In the genomic region with DNA sequence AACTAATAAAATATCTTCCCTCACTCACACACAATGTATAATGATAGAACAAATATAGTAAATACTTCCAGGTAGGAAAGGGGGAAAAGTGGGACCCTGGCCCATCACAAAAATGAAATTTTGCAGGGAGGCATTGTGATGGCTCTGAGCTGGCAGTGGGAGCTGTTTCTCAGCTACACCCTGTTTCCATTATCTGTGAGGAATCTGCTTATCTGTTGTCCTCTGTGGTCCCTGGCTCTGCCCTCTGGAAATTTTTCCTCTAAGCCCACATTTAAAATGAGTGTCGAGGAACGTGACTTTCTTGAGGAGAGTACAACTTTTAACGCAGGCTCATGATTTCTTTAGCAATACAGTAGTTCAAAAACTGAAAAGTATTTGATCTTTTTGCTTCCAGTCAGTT, we compare ENCODE assay signal across 1 cellular context.
A peak's percentile ranks its signal among the peaks of the same experiment; 100 is the strongest.
TF ChIP-seq lines count a peak whose summit lies in the region.

No MANE protein-coding gene starts in this region.

TF ChIP-seq in K562, 482 proteins besides CTCF, POLR2A, EP300 and RAD21 (continued from another document):
- TF ChIP-seq ZBTB1 (CRISPR knock-in tag; IDR thresholded peaks at IDR 0.05; ENCODE audit: borderline replicate concordance, low read depth) (no peak), ELF1 (tag; IDR thresholded peaks at IDR 0.05) (no peak), LEF1 (IDR thresholded peaks at IDR 0.05) (0 out of 2 replicates have a peak, but pooled peaks have one; percentile 16), PTBP1 (IDR thresholded peaks at IDR 0.05; ENCODE audit: low read depth, low read length) (no peak), BHLHE40 (IDR thresholded peaks at IDR 0.05; ENCODE audit: low read length) (peak; percentile 18; the same call in 1 of the 2 replicates), ARID1B (IDR thresholded peaks at IDR 0.05) (peak; percentile 23; the same call in 1 of the 2 replicates), HLTF (IDR thresholded peaks at IDR 0.05) (no peak), ZNF583 (CRISPR knock-in tag; IDR thresholded peaks at IDR 0.05) (no peak), ZNF444 (CRISPR knock-in tag; IDR thresholded peaks at IDR 0.05) (no peak), STAG1 (CRISPR knock-in tag; IDR thresholded peaks at IDR 0.05; ENCODE audit: borderline replicate concordance) (no peak), ESRRA (IDR thresholded peaks at IDR 0.05; ENCODE audit: borderline replicate concordance, low read depth) (0 out of 2 replicates have a peak, but pooled peaks have one; percentile 61), MYNN (IDR thresholded peaks at IDR 0.05) (no peak), MYNN (CRISPR knock-in tag; IDR thresholded peaks at IDR 0.05) (no peak), MEF2A (IDR thresholded peaks at IDR 0.05; ENCODE audit: control insufficient read depth, low read depth, low read length) (no peak), ZBTB17 (CRISPR knock-in tag; IDR thresholded peaks at IDR 0.05) (peak; percentile 43; the same call in 1 of the 2 replicates), CHCHD3 (CRISPR knock-in tag; IDR thresholded peaks at IDR 0.05) (no peak), LARP7 (IDR thresholded peaks at IDR 0.05) (no peak)
- TF ChIP-seq, protein P1, sequence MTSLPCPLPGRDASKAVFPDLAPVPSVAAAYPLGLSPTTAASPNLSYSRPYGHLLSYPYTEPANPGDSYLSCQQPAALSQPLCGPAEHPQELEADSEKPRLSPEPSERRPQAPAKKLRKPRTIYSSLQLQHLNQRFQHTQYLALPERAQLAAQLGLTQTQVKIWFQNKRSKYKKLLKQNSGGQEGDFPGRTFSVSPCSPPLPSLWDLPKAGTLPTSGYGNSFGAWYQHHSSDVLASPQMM (CRISPR knock-in tag; IDR thresholded peaks at IDR 0.05), result no peak
- TF ChIP-seq, protein P2, sequence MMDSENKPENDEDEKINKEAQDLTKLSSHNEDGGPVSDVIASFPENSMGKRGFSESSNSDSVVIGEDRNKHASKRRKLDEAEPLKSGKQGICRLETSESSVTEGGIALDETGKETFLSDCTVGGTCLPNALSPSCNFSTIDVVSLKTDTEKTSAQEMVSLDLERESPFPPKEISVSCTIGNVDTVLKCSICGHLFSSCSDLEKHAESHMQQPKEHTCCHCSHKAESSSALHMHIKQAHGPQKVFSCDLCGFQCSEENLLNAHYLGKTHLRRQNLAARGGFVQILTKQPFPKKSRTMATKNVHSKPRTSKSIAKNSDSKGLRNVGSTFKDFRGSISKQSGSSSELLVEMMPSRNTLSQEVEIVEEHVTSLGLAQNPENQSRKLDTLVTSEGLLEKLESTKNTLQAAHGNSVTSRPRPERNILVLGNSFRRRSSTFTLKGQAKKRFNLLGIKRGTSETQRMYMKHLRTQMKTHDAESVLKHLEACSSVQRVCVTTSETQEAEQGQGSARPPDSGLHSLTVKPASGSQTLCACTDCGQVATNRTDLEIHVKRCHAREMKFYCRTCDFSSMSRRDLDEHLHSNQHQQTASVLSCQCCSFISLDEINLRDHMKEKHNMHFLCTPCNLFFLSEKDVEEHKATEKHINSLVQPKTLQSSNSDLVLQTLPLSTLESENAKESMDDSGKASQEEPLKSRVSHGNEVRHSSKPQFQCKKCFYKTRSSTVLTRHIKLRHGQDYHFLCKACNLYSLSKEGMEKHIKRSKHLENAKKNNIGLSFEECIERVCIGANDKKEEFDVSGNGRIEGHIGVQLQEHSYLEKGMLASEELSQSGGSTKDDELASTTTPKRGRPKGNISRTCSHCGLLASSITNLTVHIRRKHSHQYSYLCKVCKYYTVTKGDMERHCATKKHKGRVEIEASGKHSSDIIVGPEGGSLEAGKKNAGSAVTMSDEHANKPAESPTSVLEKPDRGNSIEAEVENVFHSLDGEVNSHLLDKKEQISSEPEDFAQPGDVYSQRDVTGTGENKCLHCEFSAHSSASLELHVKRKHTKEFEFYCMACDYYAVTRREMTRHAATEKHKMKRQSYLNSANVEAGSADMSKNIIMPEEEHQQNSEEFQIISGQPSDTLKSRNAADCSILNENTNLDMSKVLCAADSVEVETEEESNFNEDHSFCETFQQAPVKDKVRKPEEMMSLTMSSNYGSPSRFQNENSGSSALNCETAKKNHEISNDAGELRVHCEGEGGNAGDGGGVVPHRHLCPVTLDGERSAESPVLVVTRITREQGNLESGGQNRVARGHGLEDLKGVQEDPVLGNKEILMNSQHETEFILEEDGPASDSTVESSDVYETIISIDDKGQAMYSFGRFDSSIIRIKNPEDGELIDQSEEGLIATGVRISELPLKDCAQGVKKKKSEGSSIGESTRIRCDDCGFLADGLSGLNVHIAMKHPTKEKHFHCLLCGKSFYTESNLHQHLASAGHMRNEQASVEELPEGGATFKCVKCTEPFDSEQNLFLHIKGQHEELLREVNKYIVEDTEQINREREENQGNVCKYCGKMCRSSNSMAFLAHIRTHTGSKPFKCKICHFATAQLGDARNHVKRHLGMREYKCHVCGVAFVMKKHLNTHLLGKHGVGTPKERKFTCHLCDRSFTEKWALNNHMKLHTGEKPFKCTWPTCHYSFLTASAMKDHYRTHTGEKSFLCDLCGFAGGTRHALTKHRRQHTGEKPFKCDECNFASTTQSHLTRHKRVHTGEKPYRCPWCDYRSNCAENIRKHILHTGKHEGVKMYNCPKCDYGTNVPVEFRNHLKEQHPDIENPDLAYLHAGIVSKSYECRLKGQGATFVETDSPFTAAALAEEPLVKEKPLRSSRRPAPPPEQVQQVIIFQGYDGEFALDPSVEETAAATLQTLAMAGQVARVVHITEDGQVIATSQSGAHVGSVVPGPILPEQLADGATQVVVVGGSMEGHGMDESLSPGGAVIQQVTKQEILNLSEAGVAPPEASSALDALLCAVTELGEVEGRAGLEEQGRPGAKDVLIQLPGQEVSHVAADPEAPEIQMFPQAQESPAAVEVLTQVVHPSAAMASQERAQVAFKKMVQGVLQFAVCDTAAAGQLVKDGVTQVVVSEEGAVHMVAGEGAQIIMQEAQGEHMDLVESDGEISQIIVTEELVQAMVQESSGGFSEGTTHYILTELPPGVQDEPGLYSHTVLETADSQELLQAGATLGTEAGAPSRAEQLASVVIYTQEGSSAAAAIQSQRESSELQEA (IDR thresholded peaks at IDR 0.05; ENCODE audit: low read depth), result no peak
- TF ChIP-seq, protein P3, sequence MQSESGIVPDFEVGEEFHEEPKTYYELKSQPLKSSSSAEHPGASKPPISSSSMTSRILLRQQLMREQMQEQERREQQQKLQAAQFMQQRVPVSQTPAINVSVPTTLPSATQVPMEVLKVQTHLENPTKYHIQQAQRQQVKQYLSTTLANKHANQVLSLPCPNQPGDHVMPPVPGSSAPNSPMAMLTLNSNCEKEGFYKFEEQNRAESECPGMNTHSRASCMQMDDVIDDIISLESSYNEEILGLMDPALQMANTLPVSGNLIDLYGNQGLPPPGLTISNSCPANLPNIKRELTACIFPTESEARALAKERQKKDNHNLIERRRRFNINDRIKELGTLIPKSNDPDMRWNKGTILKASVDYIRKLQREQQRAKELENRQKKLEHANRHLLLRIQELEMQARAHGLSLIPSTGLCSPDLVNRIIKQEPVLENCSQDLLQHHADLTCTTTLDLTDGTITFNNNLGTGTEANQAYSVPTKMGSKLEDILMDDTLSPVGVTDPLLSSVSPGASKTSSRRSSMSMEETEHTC (IDR thresholded peaks at IDR 0.05), result no peak
- TF ChIP-seq, protein P4, sequence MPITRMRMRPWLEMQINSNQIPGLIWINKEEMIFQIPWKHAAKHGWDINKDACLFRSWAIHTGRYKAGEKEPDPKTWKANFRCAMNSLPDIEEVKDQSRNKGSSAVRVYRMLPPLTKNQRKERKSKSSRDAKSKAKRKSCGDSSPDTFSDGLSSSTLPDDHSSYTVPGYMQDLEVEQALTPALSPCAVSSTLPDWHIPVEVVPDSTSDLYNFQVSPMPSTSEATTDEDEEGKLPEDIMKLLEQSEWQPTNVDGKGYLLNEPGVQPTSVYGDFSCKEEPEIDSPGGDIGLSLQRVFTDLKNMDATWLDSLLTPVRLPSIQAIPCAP (CRISPR knock-in tag; IDR thresholded peaks at IDR 0.05; ENCODE audit: borderline replicate concordance), result no peak
- TF ChIP-seq, protein P5, sequence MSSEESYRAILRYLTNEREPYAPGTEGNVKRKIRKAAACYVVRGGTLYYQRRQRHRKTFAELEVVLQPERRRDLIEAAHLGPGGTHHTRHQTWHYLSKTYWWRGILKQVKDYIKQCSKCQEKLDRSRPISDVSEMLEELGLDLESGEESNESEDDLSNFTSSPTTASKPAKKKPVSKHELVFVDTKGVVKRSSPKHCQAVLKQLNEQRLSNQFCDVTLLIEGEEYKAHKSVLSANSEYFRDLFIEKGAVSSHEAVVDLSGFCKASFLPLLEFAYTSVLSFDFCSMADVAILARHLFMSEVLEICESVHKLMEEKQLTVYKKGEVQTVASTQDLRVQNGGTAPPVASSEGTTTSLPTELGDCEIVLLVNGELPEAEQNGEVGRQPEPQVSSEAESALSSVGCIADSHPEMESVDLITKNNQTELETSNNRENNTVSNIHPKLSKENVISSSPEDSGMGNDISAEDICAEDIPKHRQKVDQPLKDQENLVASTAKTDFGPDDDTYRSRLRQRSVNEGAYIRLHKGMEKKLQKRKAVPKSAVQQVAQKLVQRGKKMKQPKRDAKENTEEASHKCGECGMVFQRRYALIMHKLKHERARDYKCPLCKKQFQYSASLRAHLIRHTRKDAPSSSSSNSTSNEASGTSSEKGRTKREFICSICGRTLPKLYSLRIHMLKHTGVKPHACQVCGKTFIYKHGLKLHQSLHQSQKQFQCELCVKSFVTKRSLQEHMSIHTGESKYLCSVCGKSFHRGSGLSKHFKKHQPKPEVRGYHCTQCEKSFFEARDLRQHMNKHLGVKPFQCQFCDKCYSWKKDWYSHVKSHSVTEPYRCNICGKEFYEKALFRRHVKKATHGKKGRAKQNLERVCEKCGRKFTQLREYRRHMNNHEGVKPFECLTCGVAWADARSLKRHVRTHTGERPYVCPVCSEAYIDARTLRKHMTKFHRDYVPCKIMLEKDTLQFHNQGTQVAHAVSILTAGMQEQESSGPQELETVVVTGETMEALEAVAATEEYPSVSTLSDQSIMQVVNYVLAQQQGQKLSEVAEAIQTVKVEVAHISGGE (CRISPR knock-in tag; IDR thresholded peaks at IDR 0.05), result peak in 2 of 3 experiments; percentile 42 to 76; a peak in 2 of 6 replicates
TF ChIP-seq in K562: peak in this region for 8.
